28 cellular contexts compared by ENCODE assay signal in the genomic region with DNA sequence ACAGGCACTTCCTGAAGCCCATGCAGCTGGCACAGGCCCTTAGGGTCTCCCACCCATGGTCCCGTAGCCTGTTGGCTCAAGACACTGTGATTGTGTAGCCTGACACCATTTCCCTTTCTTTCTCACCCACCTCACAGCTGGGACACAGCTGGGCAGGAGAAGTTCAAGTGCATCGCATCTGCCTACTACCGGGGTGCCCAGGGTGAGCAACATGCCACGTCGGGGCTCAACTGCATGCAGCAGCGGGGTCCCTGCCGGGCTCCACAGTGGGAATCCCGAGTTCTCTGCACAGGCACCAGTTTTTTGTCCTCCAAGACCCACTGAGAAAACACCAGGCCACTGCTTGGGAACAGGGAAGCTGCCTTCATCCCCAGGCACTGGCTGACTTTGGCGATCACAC. TPM values are rescaled to one million over a fixed set of nuclear protein-coding genes. Genes with fewer than 3 reads are reported as not detected.
"Had no signal": no experiment of that assay in that cellular context is flagged by ENCODE, and none has a peak within 500 bp of the region (broad histone marks: within the 10 kb centered on the region; RNA-seq: fewer than 3 reads in every experiment).

No MANE protein-coding gene starts in this region.

- H3K27me3 ChIP-seq: adrenal gland had no signal

- H3K9me3 Mint-ChIP-seq: activated CD4-positive, alpha-beta memory T cell treated with anti-CD3 and anti-CD28 coated beads, Interleukin-2, amount 10 ng/mL, durations not matched to agents 7 days and 5 days; activated naive CD8-positive, alpha-beta T cell treated with anti-CD3 and anti-CD28 coated beads, Interleukin-2, amount 10 ng/mL, durations not matched to agents 7 days and 5 days; activated T-helper 2 cell treated with anti-CD3 and anti-CD28 coated beads, Interferon-gamma antibody, Interleukin-2, Interleukin-4, amounts not matched to agents 10 μg/mL and 5 μg/mL and 100 μg/mL, durations not matched to agents 14 hours and 24 hours and 36 hours; T-cell had no signal

- H2AFZ ChIP-seq: PC-9 had no signal

- H3K36me3 ChIP-seq: adrenal gland had no signal

- H3K36me3 Mint-ChIP-seq: activated naive CD8-positive, alpha-beta T cell treated with anti-CD3 and anti-CD28 coated beads, Interleukin-2, amount 10 ng/mL, durations not matched to agents 7 days and 5 days; T-cell had no signal

- H3K4me3 Mint-ChIP-seq: activated CD4-positive, alpha-beta memory T cell treated with anti-CD3 and anti-CD28 coated beads, Interleukin-2, amount 10 ng/mL, durations not matched to agents 7 days and 5 days; activated naive CD8-positive, alpha-beta T cell treated with anti-CD3 and anti-CD28 coated beads, Interleukin-2, amount 10 ng/mL, durations not matched to agents 7 days and 5 days; T-cell had no signal

- DNase-seq: activated CD4-positive, alpha-beta memory T cell treated with anti-CD3 and anti-CD28 coated beads, Interleukin-2, amount 10 ng/mL, durations not matched to agents 7 days and 5 days; activated CD4-positive, alpha-beta T cell treated with anti-CD3 and anti-CD28 coated beads, Interleukin-2, amount 50 U/mL, for 1 hour; activated CD4-positive, CD25-positive, alpha-beta regulatory T cell; activated naive CD4-positive, alpha-beta T cell treated with anti-CD3 and anti-CD28 coated beads, Interleukin-2, amount 50 U/mL, for 16 hours; activated naive CD8-positive, alpha-beta T cell treated with anti-CD3 and anti-CD28 coated beads, Interleukin-2, amount 10 ng/mL, durations not matched to agents 7 days and 5 days; activated T-cell treated with anti-CD3 and anti-CD28 coated beads for 4 hours; activated T-cell treated with anti-CD3 and anti-CD28 coated beads, Interleukin-2, amount 50 U/mL, for 48 hours; adrenal gland; cerebellar nuclear complex; NCI-H1092; NCI-H1417; NCI-H1694; NCI-H2029; NCI-H2107; NCI-H2171 treated with DMSO at 0.1 percent for 48 hours; NCI-H345; NCI-H510A; PC-9; T-cell had no signal

- H3K4me1 ChIP-seq: adrenal gland had no signal

- H3K9me3 ChIP-seq: adrenal gland had no signal

- H3K27ac ChIP-seq: adrenal gland, PC-9, SK-N-MC, VCaP had no signal

- H3K27ac Mint-ChIP-seq: activated CD4-positive, alpha-beta memory T cell treated with anti-CD3 and anti-CD28 coated beads, Interleukin-2, amount 10 ng/mL, durations not matched to agents 7 days and 5 days; activated T-helper 2 cell treated with anti-CD3 and anti-CD28 coated beads, Interferon-gamma antibody, Interleukin-2, Interleukin-4, amounts not matched to agents 10 μg/mL and 5 μg/mL and 100 μg/mL, durations not matched to agents 14 hours and 24 hours and 36 hours; T-cell had no signal

- H3K27me3 Mint-ChIP-seq: activated CD4-positive, alpha-beta memory T cell treated with anti-CD3 and anti-CD28 coated beads, Interleukin-2, amount 10 ng/mL, durations not matched to agents 7 days and 5 days; activated naive CD8-positive, alpha-beta T cell treated with anti-CD3 and anti-CD28 coated beads, Interleukin-2, amount 10 ng/mL, durations not matched to agents 7 days and 5 days; T-cell had no signal

- H3K4me3 ChIP-seq: adrenal gland, PC-9, SK-N-MC had no signal

RNA-seq across cellular contexts. Expression of a gene that starts 10.6 kb away (rescaled TPM):
- total RNA-seq: activated T-helper 2 cell treated with anti-CD3 and anti-CD28 coated beads, Interferon-gamma antibody, Interleukin-2, Interleukin-4, amounts not matched to agents 10 μg/mL and 5 μg/mL and 100 μg/mL, durations not matched to agents 14 hours and 24 hours and 36 hours; T-helper 2 cell treated with Interferon-gamma antibody and Interleukin-4, amounts not matched to agents 100 ng/mL and 5 ng/mL, for 36 hours had no signal

RNA-seq across cellular contexts. Expression of a gene that starts 14.0 kb away (rescaled TPM):
- total RNA-seq: activated CD4-positive, alpha-beta memory T cell treated with anti-CD3 and anti-CD28 coated beads, Interleukin-2, amount 10 ng/mL, durations not matched to agents 7 days and 5 days; activated CD8-positive, alpha-beta memory T cell treated with anti-CD3 and anti-CD28 coated beads for 36 hours; activated T-helper 2 cell treated with anti-CD3 and anti-CD28 coated beads, Interferon-gamma antibody, Interleukin-2, Interleukin-4, amounts not matched to agents 10 μg/mL and 5 μg/mL and 100 μg/mL, durations not matched to agents 14 hours and 24 hours and 36 hours; cardiac septum; LHCN-M2; M059J; RPMI7951; T-helper 2 cell treated with Interferon-gamma antibody and Interleukin-4, amounts not matched to agents 100 ng/mL and 5 ng/mL, for 36 hours had no signal
